13 cellular contexts compared by ENCODE assay signal in the genomic region with DNA sequence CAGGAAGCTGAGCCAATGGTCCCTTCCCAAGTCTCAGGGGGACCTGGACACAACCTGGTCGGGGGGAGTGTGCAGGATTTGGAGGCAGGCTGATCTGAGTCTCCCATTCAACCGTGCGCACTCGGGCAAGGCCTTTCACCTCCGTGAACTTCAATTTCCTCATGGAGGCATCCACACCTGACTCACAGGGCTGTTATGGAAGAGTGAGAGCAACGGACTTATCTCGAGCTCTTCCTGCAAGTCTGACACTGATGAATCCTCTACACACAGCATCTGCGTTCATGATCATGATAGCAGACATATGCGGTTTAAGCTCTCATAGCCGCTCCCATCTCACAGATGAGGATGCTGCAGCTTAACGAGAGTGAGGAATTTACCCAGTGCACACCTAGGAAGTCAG.
"Had no signal": no experiment of that assay in that cellular context is flagged by ENCODE, and none has a peak within 500 bp of the region (broad histone marks: within the 10 kb centered on the region; RNA-seq: fewer than 3 reads in every experiment).

No MANE protein-coding gene starts in this region.

- H3K27me3 ChIP-seq: breast epithelium, ovary had no signal

- H3K36me3 ChIP-seq: breast epithelium, ovary had no signal

- DNase-seq: activated B cell treated with CpG ODN at 0.5 μM for 24 hours; activated CD4-positive, alpha-beta T cell treated with anti-CD3 and anti-CD28 coated beads for 48 hours; activated CD8-positive, alpha-beta memory T cell treated with anti-CD3 and anti-CD28 coated beads, Interleukin-2, amount 50 U/mL, for 48 hours; activated gamma-delta T cell treated with Interleukin-2 at 50 U/mL for 16 hours; activated naive CD8-positive, alpha-beta T cell treated with anti-CD3 and anti-CD28 coated beads for 36 hours; anterior cingulate cortex; hypothalamus; kidney; ovary; stimulated activated CD4-positive, alpha-beta T cell treated with anti-CD3 and anti-CD28 coated beads, Interleukin-1b, Interleukin-23, amount 100 ng/mL, for 48 hours; SW 1271 had no signal

- H3K4me1 ChIP-seq: breast epithelium had no signal

- H3K27ac ChIP-seq: ovary had no signal

- H3K9me3 ChIP-seq: breast epithelium, ovary had no signal

- ATAC-seq: esophagus mucosa had no signal

- H3K4me3 ChIP-seq: breast epithelium, ovary had no signal
